ENCODE assay signal across 34 cellular contexts in the genomic region with DNA sequence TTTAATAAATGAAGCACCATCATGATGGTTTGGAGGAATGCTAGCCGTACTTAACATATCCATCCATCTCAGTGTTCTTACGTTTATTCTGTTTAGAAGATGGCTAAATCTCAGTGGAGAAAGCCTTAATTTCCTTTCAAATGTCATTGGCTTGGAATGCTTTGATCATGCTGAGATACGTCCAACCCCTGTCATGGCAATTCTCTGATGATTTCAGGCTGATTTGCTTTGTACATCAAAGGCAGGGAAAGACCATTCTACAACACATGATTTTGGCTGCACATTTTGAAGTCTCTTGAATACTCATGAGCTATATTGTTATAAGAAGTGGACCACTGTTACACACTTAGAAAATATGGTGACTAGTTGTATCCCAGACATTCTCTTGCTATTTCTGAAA.
"Had no signal": no experiment of that assay in that cellular context is flagged by ENCODE, and none has a peak within 500 bp of the region (broad histone marks: within the 10 kb centered on the region; RNA-seq: fewer than 3 reads in every experiment).

No MANE protein-coding gene starts in this region.

- H3K36me3 Mint-ChIP-seq: activated CD8-positive, alpha-beta memory T cell treated with anti-CD3 and anti-CD28 coated beads, Interleukin-2, amount 10 ng/mL, durations not matched to agents 7 days and 5 days; activated naive CD4-positive, alpha-beta T cell treated with anti-CD3 and anti-CD28 coated beads, Interleukin-2, amount 10 ng/mL, durations not matched to agents 7 days and 5 days; activated naive CD4-positive, alpha-beta T cell treated with anti-CD3 and anti-CD28 coated beads, Interleukin-2, amount 50 U/mL, for 24 hours; activated naive CD8-positive, alpha-beta T cell; activated naive CD8-positive, alpha-beta T cell treated with anti-CD3 and anti-CD28 coated beads, Interleukin-2, amount 10 ng/mL, durations not matched to agents 7 days and 5 days; brain; T-cell had no signal

- H3K4me3 Mint-ChIP-seq: activated B cell treated with CpG ODN at 0.5 μM for 24 hours; activated CD4-positive, alpha-beta memory T cell treated with anti-CD3 and anti-CD28 coated beads, Interleukin-2, amount 10 ng/mL, durations not matched to agents 7 days and 5 days; activated CD4-positive, alpha-beta T cell treated with anti-CD3 and anti-CD28 coated beads, Interleukin-2, amount 10 ng/mL, durations not matched to agents 7 days and 5 days; activated CD8-positive, alpha-beta memory T cell treated with anti-CD3 and anti-CD28 coated beads, Interleukin-2, amount 10 ng/mL, durations not matched to agents 7 days and 5 days; activated CD8-positive, alpha-beta T cell treated with anti-CD3 and anti-CD28 coated beads, Interleukin-2, amount 10 ng/mL, durations not matched to agents 7 days and 5 days; activated naive CD4-positive, alpha-beta T cell treated with anti-CD3 and anti-CD28 coated beads, Interleukin-2, amount 10 ng/mL, durations not matched to agents 7 days and 5 days; activated naive CD4-positive, alpha-beta T cell treated with anti-CD3 and anti-CD28 coated beads, Interleukin-2, amount 50 U/mL, for 24 hours; activated naive CD8-positive, alpha-beta T cell; activated naive CD8-positive, alpha-beta T cell treated with anti-CD3 and anti-CD28 coated beads, Interleukin-2, amount 10 ng/mL, durations not matched to agents 7 days and 5 days; activated naive CD8-positive, alpha-beta T cell treated with anti-CD3 and anti-CD28 coated beads, Interleukin-2, amount 50 U/mL, for 24 hours; activated T-cell treated with anti-CD3 and anti-CD28 coated beads, Interleukin-2, amount 50 U/mL, for 24 hours; brain; T-cell; T-helper 1 cell treated with Interleukin-12 subunit alpha and Interleukin-12 subunit beta and Interleukin-4 antibody, amounts not matched to agents 30 μg/mL and 1 μg/mL, for 36 hours; T-helper 2 cell treated with Interferon-gamma antibody and Interleukin-4, amounts not matched to agents 5 μg/mL and 100 μg/mL, for 36 hours had no signal

- H3K27ac Mint-ChIP-seq: activated B cell treated with CpG ODN at 0.5 μM for 24 hours; activated CD4-positive, alpha-beta memory T cell treated with anti-CD3 and anti-CD28 coated beads, Interleukin-2, amount 10 ng/mL, durations not matched to agents 7 days and 5 days; activated CD4-positive, alpha-beta T cell treated with anti-CD3 and anti-CD28 coated beads, Interleukin-2, amount 10 ng/mL, durations not matched to agents 7 days and 5 days; activated CD8-positive, alpha-beta memory T cell treated with anti-CD3 and anti-CD28 coated beads, Interleukin-2, amount 10 ng/mL, durations not matched to agents 7 days and 5 days; activated CD8-positive, alpha-beta T cell treated with anti-CD3 and anti-CD28 coated beads, Interleukin-2, amount 10 ng/mL, durations not matched to agents 7 days and 5 days; activated naive CD4-positive, alpha-beta T cell treated with anti-CD3 and anti-CD28 coated beads, Interleukin-2, amount 10 ng/mL, durations not matched to agents 7 days and 5 days; activated naive CD4-positive, alpha-beta T cell treated with anti-CD3 and anti-CD28 coated beads, Interleukin-2, amount 50 U/mL, for 24 hours; activated naive CD8-positive, alpha-beta T cell; activated naive CD8-positive, alpha-beta T cell treated with anti-CD3 and anti-CD28 coated beads, Interleukin-2, amount 10 ng/mL, durations not matched to agents 7 days and 5 days; activated naive CD8-positive, alpha-beta T cell treated with anti-CD3 and anti-CD28 coated beads, Interleukin-2, amount 50 U/mL, for 24 hours; activated T-cell treated with anti-CD3 and anti-CD28 coated beads, Interleukin-2, amount 50 U/mL, for 24 hours; activated T-helper 2 cell treated with anti-CD3 and anti-CD28 coated beads, Interferon-gamma antibody, Interleukin-2, Interleukin-4, amounts not matched to agents 10 μg/mL and 5 μg/mL and 100 μg/mL, durations not matched to agents 14 hours and 24 hours and 36 hours; brain; T-cell; T-helper 1 cell treated with Interleukin-12 subunit alpha and Interleukin-12 subunit beta and Interleukin-4 antibody, amounts not matched to agents 30 μg/mL and 1 μg/mL, for 36 hours; T-helper 2 cell treated with Interferon-gamma antibody and Interleukin-4, amounts not matched to agents 5 μg/mL and 100 μg/mL, for 36 hours had no signal

- H3K36me3 ChIP-seq: ascending aorta had no signal

- H3K27me3 ChIP-seq: ascending aorta had no signal

- H3K27me3 Mint-ChIP-seq: activated B cell treated with CpG ODN at 0.5 μM for 24 hours; activated CD4-positive, alpha-beta memory T cell treated with anti-CD3 and anti-CD28 coated beads, Interleukin-2, amount 10 ng/mL, durations not matched to agents 7 days and 5 days; activated CD4-positive, alpha-beta T cell treated with anti-CD3 and anti-CD28 coated beads, Interleukin-2, amount 10 ng/mL, durations not matched to agents 7 days and 5 days; activated CD8-positive, alpha-beta memory T cell treated with anti-CD3 and anti-CD28 coated beads, Interleukin-2, amount 10 ng/mL, durations not matched to agents 7 days and 5 days; activated naive CD4-positive, alpha-beta T cell treated with anti-CD3 and anti-CD28 coated beads, Interleukin-2, amount 10 ng/mL, durations not matched to agents 7 days and 5 days; activated naive CD4-positive, alpha-beta T cell treated with anti-CD3 and anti-CD28 coated beads, Interleukin-2, amount 50 U/mL, for 24 hours; activated naive CD8-positive, alpha-beta T cell; activated naive CD8-positive, alpha-beta T cell treated with anti-CD3 and anti-CD28 coated beads, Interleukin-2, amount 10 ng/mL, durations not matched to agents 7 days and 5 days; activated naive CD8-positive, alpha-beta T cell treated with anti-CD3 and anti-CD28 coated beads, Interleukin-2, amount 50 U/mL, for 24 hours; activated T-cell treated with anti-CD3 and anti-CD28 coated beads, Interleukin-2, amount 50 U/mL, for 24 hours; brain; T-cell had no signal

- H3K4me3 ChIP-seq: ascending aorta had no signal

- H3K9me3 Mint-ChIP-seq: activated naive CD4-positive, alpha-beta T cell treated with anti-CD3 and anti-CD28 coated beads, Interleukin-2, amount 50 U/mL, for 24 hours; T-helper 2 cell treated with Interferon-gamma antibody and Interleukin-4, amounts not matched to agents 5 μg/mL and 100 μg/mL, for 36 hours had no signal

- FAIRE-seq: TTC549 had no signal

- H3K9me3 ChIP-seq: ascending aorta had no signal

- H3K27ac ChIP-seq: ascending aorta, VCaP had no signal

- H3K4me1 ChIP-seq: ascending aorta had no signal

- DNase-seq: activated B cell treated with CpG ODN at 0.5 μM for 24 hours; activated CD4-positive, alpha-beta memory T cell treated with anti-CD3 and anti-CD28 coated beads, Interleukin-2, amount 10 ng/mL, durations not matched to agents 7 days and 5 days; activated CD4-positive, alpha-beta T cell treated with anti-CD3 and anti-CD28 coated beads for 4 hours; activated CD4-positive, alpha-beta T cell treated with anti-CD3 and anti-CD28 coated beads, Interleukin-2, amount 10 ng/mL, durations not matched to agents 7 days and 5 days; activated CD4-positive, alpha-beta T cell treated with anti-CD3 and anti-CD28 coated beads, Interleukin-2, amount 50 U/mL, for 48 hours; activated CD4-positive, CD25-positive, alpha-beta regulatory T cell treated with anti-CD3 and anti-CD28 coated beads, Interleukin-2, amount 50 U/mL, for 72 hours; activated CD8-positive, alpha-beta memory T cell treated with anti-CD3 and anti-CD28 coated beads for 24 hours; activated CD8-positive, alpha-beta memory T cell treated with anti-CD3 and anti-CD28 coated beads, Interleukin-2, amount 10 ng/mL, durations not matched to agents 7 days and 5 days; activated CD8-positive, alpha-beta memory T cell treated with anti-CD3 and anti-CD28 coated beads, Interleukin-2, amount 50 U/mL, for 48 hours; activated CD8-positive, alpha-beta T cell treated with anti-CD3 and anti-CD28 coated beads, Interleukin-2, amount 10 ng/mL, durations not matched to agents 7 days and 5 days; activated effector memory CD4-positive, alpha-beta T cell treated with Interleukin-2 at 50 U/mL for 16 hours; activated gamma-delta T cell; activated naive CD4-positive, alpha-beta T cell treated with anti-CD3 and anti-CD28 coated beads, Interleukin-2, amount 10 ng/mL, durations not matched to agents 7 days and 5 days; activated naive CD4-positive, alpha-beta T cell treated with Interleukin-2 at 50 U/mL for 16 hours; activated naive CD8-positive, alpha-beta T cell treated with anti-CD3 and anti-CD28 coated beads, Interleukin-2, amount 10 ng/mL, durations not matched to agents 7 days and 5 days; activated naive CD8-positive, alpha-beta T cell treated with anti-CD3 and anti-CD28 coated beads, Interleukin-2, amount 50 U/mL, for 24 hours; activated T-cell treated with anti-CD3 and anti-CD28 coated beads, Interleukin-2, amount 50 U/mL, for 24 hours; activated T-cell treated with anti-CD3 and anti-CD28 coated beads, Interleukin-2, amount 50 U/mL, for 48 hours; amygdala; anterior cingulate cortex; central memory CD4-positive, alpha-beta T cell; SW 1271; T-cell; T-helper 2 cell; T-helper 9 cell had no signal

- H3K4me1 Mint-ChIP-seq: activated B cell treated with CpG ODN at 0.5 μM for 24 hours; activated CD4-positive, alpha-beta memory T cell treated with anti-CD3 and anti-CD28 coated beads, Interleukin-2, amount 10 ng/mL, durations not matched to agents 7 days and 5 days; activated CD4-positive, alpha-beta T cell treated with anti-CD3 and anti-CD28 coated beads, Interleukin-2, amount 10 ng/mL, durations not matched to agents 7 days and 5 days; activated CD8-positive, alpha-beta memory T cell treated with anti-CD3 and anti-CD28 coated beads, Interleukin-2, amount 10 ng/mL, durations not matched to agents 7 days and 5 days; activated naive CD4-positive, alpha-beta T cell treated with anti-CD3 and anti-CD28 coated beads, Interleukin-2, amount 10 ng/mL, durations not matched to agents 7 days and 5 days; activated naive CD4-positive, alpha-beta T cell treated with anti-CD3 and anti-CD28 coated beads, Interleukin-2, amount 50 U/mL, for 24 hours; activated naive CD8-positive, alpha-beta T cell treated with anti-CD3 and anti-CD28 coated beads, Interleukin-2, amount 10 ng/mL, durations not matched to agents 7 days and 5 days; activated naive CD8-positive, alpha-beta T cell treated with anti-CD3 and anti-CD28 coated beads, Interleukin-2, amount 50 U/mL, for 24 hours; brain; T-cell had no signal
